ENCODE assay signal across 8 cellular contexts in genomic region chr17:47693667-47694017, GRCh38. TPM values are rescaled to one million over a fixed set of nuclear protein-coding genes. Genes with fewer than 3 reads are reported as not detected.
DNase-seq lines count a peak whose midpoint lies in the region; ATAC-seq and TF ChIP-seq lines count a peak whose summit lies in the region.

No MANE protein-coding gene starts in this region.

- peaks cover 0 to 33% (median 11%) of the 10 kb centered on the region in 4 donors for H3K4me1 Mint-ChIP-seq in CD4-positive, CD25-positive, alpha-beta regulatory T cell
- peaks cover 9% of the 10 kb centered on the region for H3K4me1 Mint-ChIP-seq in MCF 10A (ENCODE audit: insufficient read depth, unreplicated experiment)
- H3K4me1 Mint-ChIP-seq in mesothelial cell of epicardium = peaks cover 21% of the 10 kb centered on the region

- H3K4me3 Mint-ChIP-seq in CD4-positive, CD25-positive, alpha-beta regulatory T cell = peak overlapping the region; percentile 81 to 100 (median 90)
- H3K4me3 Mint-ChIP-seq in MCF 10A (ENCODE audit: unreplicated experiment) = peak overlapping the region; percentile 68
- H3K4me3 Mint-ChIP-seq in mesothelial cell of epicardium = peak overlapping the region; percentile 72

- H3K27ac Mint-ChIP-seq in CD4-positive, CD25-positive, alpha-beta regulatory T cell = peak overlapping the region; percentile 73 to 88 (median 82)
- peak overlapping the region; percentile 5 for H3K27ac Mint-ChIP-seq in MCF 10A (ENCODE audit: low read depth, unreplicated experiment)
- peak overlapping the region; percentile 81 for H3K27ac Mint-ChIP-seq in mesothelial cell of epicardium

- no peak for DNase-seq in CD4-positive, CD25-positive, alpha-beta regulatory T cell
- DNase-seq in MG63 = no peak
- no peak for DNase-seq in MCF 10A (ENCODE audit: unreplicated experiment)
- peak; percentile 68 to 84 for DNase-seq in mesothelial cell of epicardium (ENCODE audit: low spot score in 2 of 2, unreplicated experiment in 2 of 2)
- no peak for DNase-seq in GM13976 (ENCODE audit: low spot score)
- DNase-seq in HUDEP-2 (lab: John Stamatoyannopoulos, UW; ENCODE audit: unreplicated experiment in 76 of 76) = no peak
- DNase-seq in GF-D8 (lab: John Stamatoyannopoulos, UW) = no peak

- peak in 1 of 2 donors; percentile 7 for ATAC-seq in CD4-positive, CD25-positive, alpha-beta regulatory T cell (ENCODE audit: low read depth in 2 of 2)
- ATAC-seq in HG03378 (IDR thresholded peaks at IDR 0.05; ENCODE audit: unreplicated experiment) = no peak

- no peaks in the 10 kb centered on the region for H3K27me3 ChIP-seq in CD4-positive, CD25-positive, alpha-beta regulatory T cell (ENCODE audit: control insufficient read depth, insufficient read depth, low read length)
- H3K27me3 ChIP-seq in MG63 = no peaks in the 10 kb centered on the region

- peaks cover 23% of the 10 kb centered on the region for H3K4me1 ChIP-seq in CD4-positive, CD25-positive, alpha-beta regulatory T cell (ENCODE audit: control insufficient read depth, insufficient read depth, low read length, poor library complexity, severe bottlenecking)

- no peaks in the 10 kb centered on the region for H3K36me3 ChIP-seq in CD4-positive, CD25-positive, alpha-beta regulatory T cell (ENCODE audit: control insufficient read depth, insufficient read depth, low read length)
- no peaks in the 10 kb centered on the region; the same call in 1 of the 2 replicates for H3K36me3 ChIP-seq in MG63

- H3K27me3 Mint-ChIP-seq in CD4-positive, CD25-positive, alpha-beta regulatory T cell = peaks cover 24% of the 10 kb centered on the region
- H3K27me3 Mint-ChIP-seq in MCF 10A (ENCODE audit: insufficient read depth, unreplicated experiment) (peaks cover 26% of the 10 kb centered on the region), mesothelial cell of epicardium (ENCODE audit: low read depth) (no peaks in the 10 kb centered on the region)

- intact Hi-C loops in MCF 10A (cut with micrococcal nuclease) = no loop called here

- BruUV-seq in MCF 10A (replicated peaks; lab: Mats Ljungman, UMichigan) = no TSS peak

- peak overlapping the region; percentile 80 for H3K4me3 ChIP-seq in CD4-positive, CD25-positive, alpha-beta regulatory T cell (ENCODE audit: low read depth, low read length)
- H3K4me3 ChIP-seq in MG63 = peak overlapping the region; percentile 77

- H3K9me3 Mint-ChIP-seq in CD4-positive, CD25-positive, alpha-beta regulatory T cell = no peaks in the 10 kb centered on the region
- no peaks in the 10 kb centered on the region for H3K9me3 Mint-ChIP-seq in MCF 10A (ENCODE audit: unreplicated experiment)
- no peaks in the 10 kb centered on the region for H3K9me3 Mint-ChIP-seq in mesothelial cell of epicardium

- H3K9me3 ChIP-seq in CD4-positive, CD25-positive, alpha-beta regulatory T cell (ENCODE audit: control insufficient read depth in 2 of 2, low read length in 2 of 2) = no peaks in the 10 kb centered on the region
- no peaks in the 10 kb centered on the region for H3K9me3 ChIP-seq in MG63

- POLR2A ChIA-PET in MCF 10A (lab: Yijun Ruan, JAX) = interaction anchor here (1.0 kb wide), 1 partner anchor 43 kb away, joined by 3 read pairs; the partner anchor contains the start of gene KPNB1

- TF ChIP-seq CTCF in MCF 10A (IDR thresholded peaks at IDR 0.05; ENCODE audit: unreplicated experiment) = no peak
- TF ChIP-seq CTCF in mesothelial cell of epicardium (IDR thresholded peaks at IDR 0.05; ENCODE audit: unreplicated experiment) = no peak
- no peak for TF ChIP-seq CTCF in GM13976 (IDR thresholded peaks at IDR 0.05; ENCODE audit: borderline replicate concordance, control extremely low read depth, extremely low read depth, insufficient read depth, missing control alignments)

- H3K27ac ChIP-seq in CD4-positive, CD25-positive, alpha-beta regulatory T cell (ENCODE audit: insufficient read depth, low read length, poor library complexity, severe bottlenecking) = no peak overlapping the region

- no peaks in the 10 kb centered on the region for H3K36me3 Mint-ChIP-seq in CD4-positive, CD25-positive, alpha-beta regulatory T cell
- no peaks in the 10 kb centered on the region for H3K36me3 Mint-ChIP-seq in MCF 10A (ENCODE audit: insufficient read depth, unreplicated experiment)
- no peaks in the 10 kb centered on the region for H3K36me3 Mint-ChIP-seq in mesothelial cell of epicardium

- in situ Hi-C loops in GM13976 (cut with MboI; ENCODE audit: low sequenced_read_pairs, unreplicated experiment) = loop anchor here (10.0 kb wide), 1 partner anchor 101 kb away; no protein-coding TSS in a partner anchor

- CTCF ChIA-PET in MCF 10A (lab: Yijun Ruan, JAX) = no interaction called here

RNA-seq across cellular contexts. Expression of gene TBKBP1, which starts 0.3 kb away (rescaled TPM):
- total RNA-seq in CD4-positive, CD25-positive, alpha-beta regulatory T cell = 6.1 TPM
- polyA plus RNA-seq in CD4-positive, CD25-positive, alpha-beta regulatory T cell = under 1 TPM; 0.11 to 0.60 (median 0.51) TPM
- total RNA-seq in MG63 (2014; rRNA removed; shearing (Covaris generic); ENCODE audit: low replicate concordance) = 8.4 and 18.7 TPM in 2 replicates
- total RNA-seq in MCF 10A (2022) = 0.40 and 1.5 TPM in 2 replicates
- total RNA-seq in mesothelial cell of epicardium = 49.8 to 53.9 TPM (median 52.7 TPM) in 3 replicates

RNA-seq across cellular contexts. Expression of gene TBX21, which starts 39.4 kb away (rescaled TPM):
- total RNA-seq in CD4-positive, CD25-positive, alpha-beta regulatory T cell = 15.7 TPM
- polyA plus RNA-seq in CD4-positive, CD25-positive, alpha-beta regulatory T cell = 1 to 10 TPM; 3.8 to 8.5 (median 5.2) TPM
- not detected in 2 replicates for total RNA-seq in MG63 (2014; rRNA removed; shearing (Covaris generic); ENCODE audit: low replicate concordance)
- total RNA-seq in MCF 10A (2022) (not detected in 2 replicates), mesothelial cell of epicardium (not detected in 3 replicates)

RNA-seq across cellular contexts. Expression of gene KPNB1, which starts 43.9 kb away (rescaled TPM):
- total RNA-seq in CD4-positive, CD25-positive, alpha-beta regulatory T cell = 242 TPM
- 10 to 100 TPM; 20.4 to 27.2 (median 23.3) TPM for polyA plus RNA-seq in CD4-positive, CD25-positive, alpha-beta regulatory T cell
- total RNA-seq in MG63 (2014; rRNA removed; shearing (Covaris generic); ENCODE audit: low replicate concordance) = 202 and 291 TPM in 2 replicates
- total RNA-seq in MCF 10A (2022) (522 and 609 TPM in 2 replicates), mesothelial cell of epicardium (284 to 314 TPM (median 302 TPM) in 3 replicates)

Comparison
In these comparisons a context has a peak if more than half of its experiments do, and no peak if none do; other contexts are left out.
1. DNase-seq: peak in mesothelial cell of epicardium (2 of 2); none in CD4-positive, CD25-positive, alpha-beta regulatory T cell (0 of 3), MG63 (single experiment), MCF 10A (single experiment), GM13976 (single experiment), HUDEP-2 (0 of 76) and GF-D8 (single experiment).
2. H3K27ac Mint-ChIP-seq: peak in every context shown above with its lines; median percentile 82 in CD4-positive, CD25-positive, alpha-beta regulatory T cell; 81 in mesothelial cell of epicardium; 5 in MCF 10A.
3. RNA of gene TBX21, which starts 39.4 kb away (total RNA-seq): 15.7 TPM in CD4-positive, CD25-positive, alpha-beta regulatory T cell (single experiment); not detected in MG63, not detected in MCF 10A and not detected in mesothelial cell of epicardium; every median in the first group is over 10 times any median in the second.
4. Peak in every context shown above with its lines, with median percentiles within 50 percentile points of each other: H3K4me3 Mint-ChIP-seq.